Comparison of ENCODE assay signal across 13 cellular contexts in the genomic region with DNA sequence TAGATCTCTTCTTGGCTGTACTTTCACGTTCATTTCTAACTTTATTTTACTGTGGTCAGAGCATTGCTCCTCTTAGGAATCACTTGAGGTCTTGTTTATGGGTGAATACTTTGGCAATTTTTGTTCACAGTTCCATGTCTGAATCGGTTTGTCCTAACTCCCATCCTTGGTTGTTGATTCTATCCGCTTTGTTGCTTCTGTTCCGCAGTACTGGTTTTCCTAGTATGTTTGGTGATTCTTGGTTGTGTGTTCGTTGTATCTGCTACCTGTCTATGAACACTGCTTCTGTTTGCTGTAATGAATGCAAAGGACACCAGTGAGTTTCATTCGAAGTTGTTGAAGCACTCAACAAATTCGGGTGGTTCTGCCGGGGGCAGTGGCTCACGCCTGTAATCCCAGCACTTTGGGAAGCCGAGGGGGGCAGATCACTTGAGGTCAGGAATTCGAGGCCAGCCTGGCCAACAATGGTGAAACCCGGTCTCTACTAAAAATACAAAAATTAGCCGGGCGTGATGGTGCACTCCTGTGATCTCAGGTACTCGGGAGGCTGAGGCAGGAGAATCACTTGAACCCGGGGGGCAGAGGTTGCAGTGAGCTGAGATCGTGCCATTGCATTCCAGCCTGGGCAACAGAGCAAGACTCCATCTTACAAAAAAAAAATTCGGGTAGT. TPM values are rescaled to one million over a fixed set of nuclear protein-coding genes. Genes with fewer than 3 reads are reported as not detected.
"Had no signal": no experiment of that assay in that cellular context is flagged by ENCODE, and none has a peak within 500 bp of the region (broad histone marks: within the 10 kb centered on the region; RNA-seq: fewer than 3 reads in every experiment).

No MANE protein-coding gene starts in this region.

RNA-seq across cellular contexts. Expression of gene ASGR2, which starts 58.0 kb away (rescaled TPM):
- total RNA-seq: activated CD4-positive, alpha-beta memory T cell treated with anti-CD3 and anti-CD28 coated beads, Interleukin-2, amount 10 ng/mL, durations not matched to agents 7 days and 5 days; activated CD4-positive, alpha-beta T cell treated with anti-CD3 and anti-CD28 coated beads for 36 hours; activated CD4-positive, alpha-beta T cell treated with anti-CD3 and anti-CD28 coated beads, Interleukin-2, amount 10 ng/mL, durations not matched to agents 7 days and 5 days; activated CD8-positive, alpha-beta T cell treated with anti-CD3 and anti-CD28 coated beads, Interleukin-2, amount 10 ng/mL, durations not matched to agents 7 days and 5 days; activated naive CD8-positive, alpha-beta T cell treated with anti-CD3 and anti-CD28 coated beads, Interleukin-2, amount 10 ng/mL, durations not matched to agents 7 days and 5 days; activated T-cell treated with anti-CD3 and anti-CD28 coated beads, Interleukin-2, amount 50 U/mL, for 72 hours; activated T-helper 1 cell treated with anti-CD3 and anti-CD28 coated beads, Interleukin-12 subunit alpha, Interleukin-12 subunit beta, Interleukin-2, Interleukin-4 antibody, amounts not matched to agents 30 ng/mL and 10 ng/mL and 1 ng/mL, durations not matched to agents 14 hours and 24 hours and 36 hours; activated T-helper 17 cell treated with anti-CD3 and anti-CD28 coated beads, Interleukin-2, amount 50 U/mL, for 72 hours; astrocyte; body of pancreas; cardiac muscle cell; T-helper 1 cell treated with Interleukin-12 subunit alpha and Interleukin-12 subunit beta and Interleukin-4 antibody, amounts not matched to agents 30 ng/mL and 1 ng/mL, for 36 hours; T-helper 2 cell treated with Interferon-gamma antibody and Interleukin-4, amounts not matched to agents 100 ng/mL and 5 ng/mL, for 36 hours had no signal
